ENCODE assay signal across 21 cellular contexts in genomic region chr16:27722892-27723450, GRCh38.
DNase-seq lines count a peak whose midpoint lies in the region; ATAC-seq and TF ChIP-seq lines count a peak whose summit lies in the region.
"Had no signal": no experiment of that assay in that cellular context is flagged by ENCODE, and none has a peak within 500 bp of the region (broad histone marks: within the 10 kb centered on the region; RNA-seq: fewer than 3 reads in every experiment).

No MANE protein-coding gene starts in this region.

- no peak for ATAC-seq in stimulated activated effector memory CD8-positive, alpha-beta T cell treated with anti-CD3 and anti-CD28 coated beads, Interleukin-12 subunit alpha, Interleukin-12 subunit beta, amount 100 ng/mL, for 72 hours
- ATAC-seq: activated CD8-positive, alpha-beta T cell treated with anti-CD3 and anti-CD28 coated beads for 36 hours had no signal

- no peaks in the 10 kb centered on the region for H3K27me3 Mint-ChIP-seq in activated T-helper 1 cell treated with anti-CD3 and anti-CD28 coated beads, Interleukin-12 subunit alpha, Interleukin-12 subunit beta, Interleukin-2, Interleukin-4 antibody, amounts not matched to agents 30 ng/mL and 10 ng/mL and 1 ng/mL, durations not matched to agents 14 hours and 24 hours and 36 hours (ENCODE audit: insufficient read depth)
- H3K27me3 Mint-ChIP-seq: activated CD8-positive, alpha-beta T cell treated with anti-CD3 and anti-CD28 coated beads for 36 hours; activated naive CD8-positive, alpha-beta T cell treated with anti-CD3 and anti-CD28 coated beads for 36 hours; naive B cell had no signal

- no peak for TF ChIP-seq CTCF in VCaP (conservative IDR thresholded peaks at IDR 0.05)
- no peak for TF ChIP-seq CTCF in hepatocyte (IDR thresholded peaks at IDR 0.05; ENCODE audit: poor library complexity)

- H3K4me3 Mint-ChIP-seq in stimulated activated effector memory CD8-positive, alpha-beta T cell treated with anti-CD3 and anti-CD28 coated beads, Interleukin-12 subunit alpha, Interleukin-12 subunit beta, amount 100 ng/mL, for 72 hours: no peak overlapping the region
- no peak overlapping the region for H3K4me3 Mint-ChIP-seq in activated T-helper 1 cell treated with anti-CD3 and anti-CD28 coated beads, Interleukin-12 subunit alpha, Interleukin-12 subunit beta, Interleukin-2, Interleukin-4 antibody, amounts not matched to agents 30 ng/mL and 10 ng/mL and 1 ng/mL, durations not matched to agents 14 hours and 24 hours and 36 hours
- H3K4me3 Mint-ChIP-seq: activated CD8-positive, alpha-beta T cell treated with anti-CD3 and anti-CD28 coated beads for 36 hours; activated naive CD8-positive, alpha-beta T cell treated with anti-CD3 and anti-CD28 coated beads for 36 hours; HFFc6; naive B cell had no signal

- H3K27ac ChIP-seq in VCaP (peak overlapping the region; percentile 89), hepatocyte (peak overlapping the region; percentile 75)
- H3K27ac ChIP-seq: brain microvascular endothelial cell had no signal

- WGBS in hepatocyte (ENCODE audit: low lambda C conversion rate, missing lambda C conversion rate): 94% methylated on average over 7 of the region's 7 CpGs

- peaks cover 45% of the 10 kb centered on the region for H3K4me1 ChIP-seq in hepatocyte (ENCODE audit: insufficient read depth)

- H3K36me3 Mint-ChIP-seq in stimulated activated effector memory CD8-positive, alpha-beta T cell treated with anti-CD3 and anti-CD28 coated beads, Interleukin-12 subunit alpha, Interleukin-12 subunit beta, amount 100 ng/mL, for 72 hours: no peaks in the 10 kb centered on the region
- no peaks in the 10 kb centered on the region for H3K36me3 Mint-ChIP-seq in activated T-helper 1 cell treated with anti-CD3 and anti-CD28 coated beads, Interleukin-12 subunit alpha, Interleukin-12 subunit beta, Interleukin-2, Interleukin-4 antibody, amounts not matched to agents 30 ng/mL and 10 ng/mL and 1 ng/mL, durations not matched to agents 14 hours and 24 hours and 36 hours (ENCODE audit: low read depth)

- no peaks in the 10 kb centered on the region for H3K79me2 ChIP-seq in hepatocyte

- no peak overlapping the region for H3K4me3 ChIP-seq in hepatocyte
- H3K4me3 ChIP-seq: esophagus muscularis mucosa, skin epidermis, suprapubic skin had no signal

- no peak for TF ChIP-seq POLR2A in erythroblast (IDR thresholded peaks at IDR 0.05; ENCODE audit: low read length)

- intact Hi-C loops in activated T-helper 1 cell treated with anti-CD3 and anti-CD28 coated beads, Interleukin-12 subunit alpha, Interleukin-12 subunit beta, Interleukin-2, Interleukin-4 antibody, amounts not matched to agents 30 ng/mL and 10 ng/mL and 1 ng/mL, durations not matched to agents 14 hours and 24 hours and 36 hours (cut with micrococcal nuclease): no loop called here

- DNase-seq in NCI-H1694 (lab: John Stamatoyannopoulos, UW): peak; percentile 61
- DNase-seq in hepatocyte (ENCODE audit: low spot score): no peak
- DNase-seq in stimulated activated effector memory CD8-positive, alpha-beta T cell treated with anti-CD3 and anti-CD28 coated beads, Interleukin-12 subunit alpha, Interleukin-12 subunit beta, amount 100 ng/mL, for 72 hours (ENCODE audit: low spot score in 2 of 2): no peak
- no peak for DNase-seq in erythroblast (lab: John Stamatoyannopoulos, UW)
- DNase-seq in stimulated activated naive CD4-positive, alpha-beta T cell (lab: John Stamatoyannopoulos, UW): no peak
- DNase-seq in activated T-helper 1 cell treated with anti-CD3 and anti-CD28 coated beads, Interleukin-12 subunit alpha, Interleukin-12 subunit beta, Interleukin-2, Interleukin-4 antibody, amounts not matched to agents 30 ng/mL and 10 ng/mL and 1 ng/mL, durations not matched to agents 14 hours and 24 hours and 36 hours (ENCODE audit: low spot score): no peak
- no peak for DNase-seq in HK-2 (ENCODE audit: unreplicated experiment)
- DNase-seq: activated CD8-positive, alpha-beta T cell treated with anti-CD3 and anti-CD28 coated beads for 36 hours; activated naive CD8-positive, alpha-beta T cell treated with anti-CD3 and anti-CD28 coated beads for 36 hours; activated T-cell treated with anti-CD3 and anti-CD28 coated beads, Interleukin-2, amount 50 U/mL, for 48 hours; brain microvascular endothelial cell; Calu3; HFFc6; naive B cell; NCI-H1105; SK-N-SH; stimulated activated CD4-positive, alpha-beta T cell treated with anti-CD3 and anti-CD28 coated beads, Interleukin-4, amount 100 ng/mL, for 4 hours had no signal

- H4K20me1 ChIP-seq in hepatocyte (ENCODE audit: insufficient read depth, poor library complexity, severe bottlenecking): no peaks in the 10 kb centered on the region

- H3K4me1 Mint-ChIP-seq in stimulated activated effector memory CD8-positive, alpha-beta T cell treated with anti-CD3 and anti-CD28 coated beads, Interleukin-12 subunit alpha, Interleukin-12 subunit beta, amount 100 ng/mL, for 72 hours: peaks cover 8% of the 10 kb centered on the region
- H3K4me1 Mint-ChIP-seq in activated T-helper 1 cell treated with anti-CD3 and anti-CD28 coated beads, Interleukin-12 subunit alpha, Interleukin-12 subunit beta, Interleukin-2, Interleukin-4 antibody, amounts not matched to agents 30 ng/mL and 10 ng/mL and 1 ng/mL, durations not matched to agents 14 hours and 24 hours and 36 hours (ENCODE audit: low read depth): no peaks in the 10 kb centered on the region
- H3K4me1 Mint-ChIP-seq: activated naive CD8-positive, alpha-beta T cell treated with anti-CD3 and anti-CD28 coated beads for 36 hours; naive B cell had no signal

- no peak overlapping the region for H2AFZ ChIP-seq in hepatocyte

- no peaks in the 10 kb centered on the region for H3K9me2 ChIP-seq in hepatocyte (replicated peaks; ENCODE audit: insufficient read depth)
- H3K9me2 ChIP-seq: SK-N-SH had no signal

- H3K27ac Mint-ChIP-seq in stimulated activated effector memory CD8-positive, alpha-beta T cell treated with anti-CD3 and anti-CD28 coated beads, Interleukin-12 subunit alpha, Interleukin-12 subunit beta, amount 100 ng/mL, for 72 hours: peak overlapping the region; percentile 60
- no peak overlapping the region for H3K27ac Mint-ChIP-seq in activated T-helper 1 cell treated with anti-CD3 and anti-CD28 coated beads, Interleukin-12 subunit alpha, Interleukin-12 subunit beta, Interleukin-2, Interleukin-4 antibody, amounts not matched to agents 30 ng/mL and 10 ng/mL and 1 ng/mL, durations not matched to agents 14 hours and 24 hours and 36 hours
- H3K27ac Mint-ChIP-seq: activated CD8-positive, alpha-beta T cell treated with anti-CD3 and anti-CD28 coated beads for 36 hours; activated naive CD8-positive, alpha-beta T cell treated with anti-CD3 and anti-CD28 coated beads for 36 hours; HFFc6 had no signal

- no peak overlapping the region for H3K4me2 ChIP-seq in hepatocyte
- H3K4me2 ChIP-seq: SK-N-SH had no signal

- H3K27me3 ChIP-seq in hepatocyte: no peaks in the 10 kb centered on the region
- H3K27me3 ChIP-seq: brain microvascular endothelial cell, esophagus muscularis mucosa, suprapubic skin had no signal

- no peaks in the 10 kb centered on the region for H3K36me3 ChIP-seq in hepatocyte (replicated peaks; ENCODE audit: insufficient read depth, low read depth)
- H3K36me3 ChIP-seq: brain microvascular endothelial cell, suprapubic skin had no signal

- H3K9me3 Mint-ChIP-seq in stimulated activated effector memory CD8-positive, alpha-beta T cell treated with anti-CD3 and anti-CD28 coated beads, Interleukin-12 subunit alpha, Interleukin-12 subunit beta, amount 100 ng/mL, for 72 hours: no peaks in the 10 kb centered on the region
- no peaks in the 10 kb centered on the region for H3K9me3 Mint-ChIP-seq in activated T-helper 1 cell treated with anti-CD3 and anti-CD28 coated beads, Interleukin-12 subunit alpha, Interleukin-12 subunit beta, Interleukin-2, Interleukin-4 antibody, amounts not matched to agents 30 ng/mL and 10 ng/mL and 1 ng/mL, durations not matched to agents 14 hours and 24 hours and 36 hours
- H3K9me3 Mint-ChIP-seq: activated CD8-positive, alpha-beta T cell treated with anti-CD3 and anti-CD28 coated beads for 36 hours; activated naive CD8-positive, alpha-beta T cell treated with anti-CD3 and anti-CD28 coated beads for 36 hours; HFFc6; naive B cell had no signal

- H3K9me3 ChIP-seq in hepatocyte (ENCODE audit: low read depth): no peaks in the 10 kb centered on the region
- H3K9me3 ChIP-seq: esophagus muscularis mucosa, SK-N-SH, suprapubic skin had no signal
